In genomic region chr22:41919357-41920224, GRCh38 we compare ENCODE assay signal across 8 cellular contexts. TPM values are rescaled to one million over a fixed set of nuclear protein-coding genes. Genes with fewer than 3 reads are reported as not detected.
DNase-seq lines count a peak whose midpoint lies in the region; ATAC-seq, FAIRE-seq and TF ChIP-seq lines count a peak whose summit lies in the region.

No MANE protein-coding gene starts in this region.

- peaks cover 29 to 42% (median 37%) of the 10 kb centered on the region in 3 donors for H3K27me3 Mint-ChIP-seq in CD14-positive monocyte (ENCODE audit: low read depth in 3 of 3)

- H3K4me3 Mint-ChIP-seq in CD14-positive monocyte, result peak overlapping the region; percentile 81 to 90

- no peaks in the 10 kb centered on the region for H3K36me3 ChIP-seq in gastroesophageal sphincter
- no peaks in the 10 kb centered on the region for H3K36me3 ChIP-seq in ovary

- peak overlapping the region; percentile 27 to 55 for H3K4me3 ChIP-seq in gastroesophageal sphincter
- no peak overlapping the region for H3K4me3 ChIP-seq in ovary

- H3K27me3 ChIP-seq in gastroesophageal sphincter (peaks cover 60% of the 10 kb centered on the region), ovary (peaks cover 4% of the 10 kb centered on the region)

- intact Hi-C loops in CD14-positive monocyte (cut with micrococcal nuclease) (no loop called here), ovary (cut with DNase I) (no loop called here)

- H3K4me1 ChIP-seq in gastroesophageal sphincter (peaks cover 0 to 35% (median 21%) of the 10 kb centered on the region in 3 donors), ovary (ENCODE audit: insufficient read depth) (peaks cover 5% of the 10 kb centered on the region)

- peaks cover 2% of the 10 kb centered on the region in 2 donors for H3K36me3 Mint-ChIP-seq in CD14-positive monocyte

- peaks cover 49% of the 10 kb centered on the region for H3K4me1 Mint-ChIP-seq in CD14-positive monocyte

- ATAC-seq in HG03521 (IDR thresholded peaks at IDR 0.05; ENCODE audit: unreplicated experiment) (peak; percentile 45), gastroesophageal sphincter (peak; percentile 7)

- TF ChIP-seq POLR2A in gastroesophageal sphincter (IDR thresholded peaks at IDR 0.05) (no peak), ovary (IDR thresholded peaks at IDR 0.05) (no peak)

- DNase-seq in CD14-positive monocyte (ENCODE audit: low spot score) (no peak), GM19239 (ENCODE audit: insufficient read length, low spot score) (no peak), ovary (peak in 4 of 5 donors; percentile 32 to 62 (median 50)), HK-2 (ENCODE audit: unreplicated experiment) (no peak), NCI-H1105 treated with DMSO at 0.1 percent for 48 hours (lab: John Stamatoyannopoulos, UW) (no peak)
- DNase-seq in activated CD8-positive, alpha-beta memory T cell treated with anti-CD3 and anti-CD28 coated beads, Interleukin-2, amount 50 U/mL, for 48 hours, result peak; percentile 77

- no peak for TF ChIP-seq CTCF in CD14-positive monocyte (IDR thresholded peaks at IDR 0.05)
- TF ChIP-seq CTCF in gastroesophageal sphincter (IDR thresholded peaks at IDR 0.05), result no peak
- no peak for TF ChIP-seq CTCF in ovary (IDR thresholded peaks at IDR 0.05)

- whole genome bisulfite sequencing in gastroesophageal sphincter (ENCODE audit: low coverage in 1 of 2), 2 donors, result no CpG with 5 or more reads among the region's 62 CpGs
- 1 to 4% (median 2%) methylated on average over 45 to 62 of the region's 62 CpGs for WGBS in ovary, 3 donors

- peak overlapping the region in 3 of 7 donors; percentile 15 to 85 (median 69) for H3K27ac Mint-ChIP-seq in CD14-positive monocyte

- TF ChIP-seq EP300 in gastroesophageal sphincter (IDR thresholded peaks at IDR 0.05) (no peak), ovary (IDR thresholded peaks at IDR 0.05) (no peak)

- H3K9me3 Mint-ChIP-seq in CD14-positive monocyte, result peaks cover 0 to 13% (median 3%) of the 10 kb centered on the region in 7 donors

- H3K9me3 ChIP-seq in gastroesophageal sphincter (no peaks in the 10 kb centered on the region), ovary (no peaks in the 10 kb centered on the region)

- peak; percentile 91 for FAIRE-seq in GM19239 (lab: Jason Lieb, UNC)

- H3K27ac ChIP-seq in gastroesophageal sphincter, result no peak overlapping the region
- H3K27ac ChIP-seq in ovary, result no peak overlapping the region

RNA-seq across cellular contexts. Expression of gene SHISA8, which starts 4.7 kb away (rescaled TPM):
- not detected for polyA plus RNA-seq in CD14-positive monocyte
- total RNA-seq in gastroesophageal sphincter, result not detected
- total RNA-seq in ovary, result under 1 TPM in 1 of 7 donors, not detected in 6; 0.46 TPM
- not detected for polyA plus RNA-seq in ovary

RNA-seq across cellular contexts. Expression of gene TNFRSF13C, which starts 7.0 kb away (rescaled TPM):
- polyA plus RNA-seq in CD14-positive monocyte, result not detected
- under 1 TPM in 2 of 4 donors, not detected in 2; 0.12 to 0.16 TPM for total RNA-seq in gastroesophageal sphincter
- under 1 TPM; 0.08 to 0.36 (median 0.22) TPM for total RNA-seq in ovary
- under 1 TPM; 0.05 TPM for polyA plus RNA-seq in ovary

RNA-seq across cellular contexts. Expression of gene CENPM, which starts 27.4 kb away (rescaled TPM):
- polyA plus RNA-seq in CD14-positive monocyte, result under 1 TPM in 1 of 2 donors, not detected in 1; 0.20 TPM
- 1 to 10 TPM in 2 of 4 donors, not detected in 2; 1.9 to 3.4 TPM for total RNA-seq in gastroesophageal sphincter
- total RNA-seq in ovary, result 1 to 10 TPM in 4 of 7 donors, under 1 TPM in 1, not detected in 2; 0.25 to 8.0 (median 1.8) TPM
- polyA plus RNA-seq in ovary, result 1 to 10 TPM in 1 of 2 donors, not detected in 1; 1.0 TPM

RNA-seq across cellular contexts. Expression of gene SEPTIN3, which starts 49.7 kb away (rescaled TPM):
- polyA plus RNA-seq in CD14-positive monocyte (under 1 TPM in 1 of 2 donors, not detected in 1; 0.06 TPM), ovary (under 1 TPM; 0.12 to 0.78 TPM)
- total RNA-seq in gastroesophageal sphincter (1 to 10 TPM in 1 of 4 donors, under 1 TPM in 2, not detected in 1; 0.13 to 1.2 (median 0.93) TPM), ovary (1 to 10 TPM in 1 of 7 donors, under 1 TPM in 5, not detected in 1; 0.11 to 1.4 (median 0.23) TPM)

Comparison
In these comparisons a context has a peak if more than half of its experiments do, and no peak if none do; other contexts are left out.
1. DNase-seq: peak in activated CD8-positive, alpha-beta memory T cell treated with anti-CD3 and anti-CD28 coated beads, Interleukin-2, amount 50 U/mL, for 48 hours (single experiment) and ovary (4 of 5); none in CD14-positive monocyte (single experiment), GM19239 (single experiment), HK-2 (single experiment) and NCI-H1105 treated with DMSO at 0.1 percent for 48 hours (single experiment).